Comparison of ENCODE assay signal across 8 cellular contexts in genomic region chr13:21458457-21458815, GRCh38. TPM values are rescaled to one million over a fixed set of nuclear protein-coding genes. Genes with fewer than 3 reads are reported as not detected.
DNase-seq lines count a peak whose midpoint lies in the region; ATAC-seq, FAIRE-seq and TF ChIP-seq lines count a peak whose summit lies in the region.

No MANE protein-coding gene starts in this region.

- no peaks in the 10 kb centered on the region for H3K9me3 ChIP-seq in CD8-positive, alpha-beta T cell (ENCODE audit: low read length)
- H3K9me3 ChIP-seq in SK-N-SH = no peaks in the 10 kb centered on the region
- no peaks in the 10 kb centered on the region for H3K9me3 ChIP-seq in astrocyte (ENCODE audit: insufficient read depth, low read depth, low read length)

- H3K27ac Mint-ChIP-seq in CD8-positive, alpha-beta T cell = peak overlapping the region; percentile 89
- peak overlapping the region; percentile 88 for H3K27ac Mint-ChIP-seq in astrocyte (ENCODE audit: unreplicated experiment)

- H3K79me2 ChIP-seq in SK-N-SH (ENCODE audit: insufficient read depth) (peaks cover 53% of the 10 kb centered on the region), astrocyte (ENCODE audit: insufficient read depth, low read length) (peaks cover 54% of the 10 kb centered on the region)

- H3K36me3 Mint-ChIP-seq in CD8-positive, alpha-beta T cell = peaks cover 10% of the 10 kb centered on the region
- H3K36me3 Mint-ChIP-seq in astrocyte (ENCODE audit: low read depth, unreplicated experiment) = no peaks in the 10 kb centered on the region

- TF ChIP-seq RAD21 in SK-N-SH (IDR thresholded peaks at IDR 0.05; ENCODE audit: low read length) = no peak

- TF ChIP-seq CTCF in CD8-positive, alpha-beta T cell (IDR thresholded peaks at IDR 0.05) = no peak
- TF ChIP-seq CTCF in SK-N-SH (IDR thresholded peaks at IDR 0.05) (no peak), astrocyte (IDR thresholded peaks at IDR 0.05; ENCODE audit: insufficient read depth, low read depth, low read length) (no peak)

- H3K9me3 Mint-ChIP-seq in CD8-positive, alpha-beta T cell = peaks cover under 1% of the 10 kb centered on the region
- no peaks in the 10 kb centered on the region for H3K9me3 Mint-ChIP-seq in astrocyte (ENCODE audit: unreplicated experiment)

- H3K27me3 ChIP-seq in CD8-positive, alpha-beta T cell (ENCODE audit: insufficient read depth, low read length) = no peaks in the 10 kb centered on the region
- H3K27me3 ChIP-seq in SK-N-SH (ENCODE audit: insufficient read depth) (no peaks in the 10 kb centered on the region), astrocyte (ENCODE audit: insufficient read depth, low read length) (no peaks in the 10 kb centered on the region)

- peaks cover 45% of the 10 kb centered on the region for H3K4me1 Mint-ChIP-seq in CD8-positive, alpha-beta T cell (ENCODE audit: low read depth)
- H3K4me1 Mint-ChIP-seq in astrocyte (ENCODE audit: low read depth, unreplicated experiment) = peaks cover 10% of the 10 kb centered on the region

- peaks cover 7% of the 10 kb centered on the region for H3F3A ChIP-seq in SK-N-SH (replicated peaks; ENCODE audit: insufficient read depth)

- H3K4me3 ChIP-seq in CD8-positive, alpha-beta T cell (ENCODE audit: low read depth, low read length) = peak overlapping the region; percentile 78
- H3K4me3 ChIP-seq in SK-N-SH (ENCODE audit: low read depth in 2 of 2, low read length in 1 of 2) (peak overlapping the region; percentile 95 to 97), astrocyte (ENCODE audit: insufficient read depth, low read depth, low read length) (peak overlapping the region; percentile 86)

- intact Hi-C loops in CD8-positive, alpha-beta T cell (cut with DNase I, micrococcal nuclease) = loop anchor here (1.0 to 10.0 kb wide), 10 partner anchors 18 to 1919 kb away; partner anchors contain the start of genes IL17D (in 2 of the 2), FGF9 (in 1 of the 2), MICU2 (in 1 of the 2) and MRPL57 (in 1 of the 2)

- POLR2A ChIA-PET in CD8-positive, alpha-beta T cell (lab: Charles Lee) = interaction anchor here (0.7 to 1.7 kb wide), 5 partner anchors 62 to 316 kb away, joined by 3 to 6 read pairs (median 5); partner anchors contain the start of genes MRPL57 and SKA3
- POLR2A ChIA-PET in SK-N-SH (lab: Yijun Ruan, JAX) = interaction anchor here (0.7 kb wide), 1 partner anchor 13 kb away, joined by 3 read pairs; no protein-coding TSS in a partner anchor

- no peaks in the 10 kb centered on the region for H3K36me3 ChIP-seq in CD8-positive, alpha-beta T cell (ENCODE audit: insufficient read depth, low read length)
- H3K36me3 ChIP-seq in SK-N-SH (replicated peaks in 1 of 2; ENCODE audit: control insufficient read depth in 1 of 2, insufficient read depth in 2 of 2, low read length in 1 of 2) (peaks cover 0 to 4% of the 10 kb centered on the region in 2 experiments), astrocyte (ENCODE audit: insufficient read depth, low read length) (no peaks in the 10 kb centered on the region)

- peak overlapping the region; percentile 94 for H3K4me3 Mint-ChIP-seq in CD8-positive, alpha-beta T cell
- H3K4me3 Mint-ChIP-seq in astrocyte (ENCODE audit: unreplicated experiment) = peak overlapping the region; percentile 97

- peak in 6 of 7 experiments; percentile 19 to 63 (median 48) for DNase-seq in CD8-positive, alpha-beta T cell
- DNase-seq in HK-2 (ENCODE audit: unreplicated experiment) = peak; percentile 21
- peak; percentile 65 for DNase-seq in SK-N-SH
- no peak for DNase-seq in astrocyte (ENCODE audit: low read depth)
- DNase-seq in iPS-NIHi11 (ENCODE audit: low spot score) = peak; percentile 66
- peak; percentile 21 to 40 for DNase-seq in stimulated activated CD4-positive, alpha-beta T cell treated with anti-CD3 and anti-CD28 coated beads, Interleukin-1b, Interleukin-23, amount 100 ng/mL, for 4 hours (ENCODE audit: low read depth in 2 of 2)
- DNase-seq in occipital lobe (lab: John Stamatoyannopoulos, UW) = no peak

- peak overlapping the region; percentile 89 for H3K27ac ChIP-seq in CD8-positive, alpha-beta T cell (ENCODE audit: low read depth, low read length)
- H3K27ac ChIP-seq in SK-N-SH (ENCODE audit: low read depth in 2 of 2, low read length in 1 of 2) = peak overlapping the region; percentile 72 to 89
- peak overlapping the region; percentile 91 for H3K27ac ChIP-seq in astrocyte (ENCODE audit: low read depth, low read length)

- H2AFZ ChIP-seq in SK-N-SH (ENCODE audit: low read depth) = peak overlapping the region; percentile 93
- peak overlapping the region; percentile 97 for H2AFZ ChIP-seq in astrocyte (ENCODE audit: low read depth, low read length)

- H4K20me1 ChIP-seq in SK-N-SH (ENCODE audit: insufficient read depth) = peaks cover 7% of the 10 kb centered on the region; the same call in 1 of the 2 replicates
- H4K20me1 ChIP-seq in astrocyte (ENCODE audit: insufficient read depth, low read length) = peaks cover 33% of the 10 kb centered on the region

- H3K9me2 ChIP-seq in SK-N-SH = no peaks in the 10 kb centered on the region

- peaks cover 15% of the 10 kb centered on the region for H3K4me1 ChIP-seq in CD8-positive, alpha-beta T cell (ENCODE audit: insufficient read depth, low read length)
- H3K4me1 ChIP-seq in SK-N-SH (ENCODE audit: control insufficient read depth in 1 of 2, insufficient read depth in 2 of 2, low read depth in 1 of 2, low read length in 1 of 2) (peaks cover 2 to 7% of the 10 kb centered on the region in 2 experiments; a peak in 3 of 4 replicates), astrocyte (ENCODE audit: insufficient read depth, low read length) (no peaks in the 10 kb centered on the region)

- under 1% methylated on average over 16 of the region's 16 CpGs for WGBS in SK-N-SH (ENCODE audit: low lambda C conversion rate)

- peak overlapping the region; percentile 75 for H3K4me2 ChIP-seq in SK-N-SH
- peak overlapping the region; percentile 94 for H3K4me2 ChIP-seq in astrocyte (ENCODE audit: low read length)

- TF ChIP-seq EP300 in SK-N-SH (IDR thresholded peaks at IDR 0.05; ENCODE audit: borderline replicate concordance in 1 of 2, low read depth in 1 of 2, low read length in 1 of 2) = no peak

- no peak for FAIRE-seq in astrocyte (lab: Jason Lieb, UNC)

- ATAC-seq in CD8-positive, alpha-beta T cell = peak; percentile 4
- peak; percentile 47 for ATAC-seq in GM19395 (IDR thresholded peaks at IDR 0.05; ENCODE audit: unreplicated experiment)

- CTCF ChIA-PET in CD8-positive, alpha-beta T cell (lab: Charles Lee) = interaction anchor here (1.3 to 2.5 kb wide), 2 partner anchors 29 to 161 kb away, joined by 4 to 11 read pairs; no protein-coding TSS in a partner anchor
- CTCF ChIA-PET in SK-N-SH (lab: Yijun Ruan, JAX) = interaction anchor here (0.7 to 3.8 kb wide), 4 partner anchors 9 to 166 kb away, joined by 3 to 15 read pairs (median 5); no protein-coding TSS in a partner anchor

- H3K27me3 Mint-ChIP-seq in CD8-positive, alpha-beta T cell (ENCODE audit: low read depth) = no peaks in the 10 kb centered on the region
- peaks cover 3% of the 10 kb centered on the region for H3K27me3 Mint-ChIP-seq in astrocyte (ENCODE audit: low read depth, unreplicated experiment)

- H3K9ac ChIP-seq in SK-N-SH (peak overlapping the region; percentile 88), astrocyte (ENCODE audit: low read length) (peak overlapping the region; percentile 98)

TF ChIP-seq in SK-N-SH, 30 proteins besides CTCF, POLR2A, EP300 and RAD21:
- TF ChIP-seq MXI1 (IDR thresholded peaks at IDR 0.05; ENCODE audit: low read depth, low read length) = 0 out of 2 replicates have a peak, but pooled peaks have one; percentile 10
- no peak for TF ChIP-seq NFIC (IDR thresholded peaks at IDR 0.05; ENCODE audit: borderline replicate concordance)
- no peak for TF ChIP-seq MAX (IDR thresholded peaks at IDR 0.05; ENCODE audit: low read depth)
- TF ChIP-seq CHD2 (IDR thresholded peaks at IDR 0.05; ENCODE audit: low read length, partially characterized antibody) = peak; percentile 15
- TF ChIP-seq GABPA (IDR thresholded peaks at IDR 0.05; ENCODE audit: low read depth) = no peak

RNA-seq across cellular contexts. Expression of gene ZDHHC20, which starts 0.7 kb away (rescaled TPM):
- total RNA-seq in CD8-positive, alpha-beta T cell = 10 to 100 TPM; 81.0 to 81.1 TPM
- 8.7 and 10.6 TPM in 2 replicates for polyA plus RNA-seq in SK-N-SH (2012; rRNA removed)
- 14.2 and 18.5 TPM in 2 replicates for polyA plus RNA-seq in SK-N-SH (2012; cell fraction: cytosol; rRNA removed)
- 3.9 and 5.9 TPM in 2 replicates for polyA plus RNA-seq in SK-N-SH (2012; cell fraction: nucleus; rRNA removed)
- 64.3 and 76.1 TPM in 2 replicates for total RNA-seq in astrocyte
- 159 TPM for total RNA-seq in occipital lobe

Comparison
In these comparisons a context has a peak if more than half of its experiments do, and no peak if none do; other contexts are left out.
1. DNase-seq: peak in CD8-positive, alpha-beta T cell (6 of 7), HK-2 (single experiment), SK-N-SH (single experiment), iPS-NIHi11 (single experiment) and stimulated activated CD4-positive, alpha-beta T cell treated with anti-CD3 and anti-CD28 coated beads, Interleukin-1b, Interleukin-23, amount 100 ng/mL, for 4 hours (2 of 2); none in astrocyte (single experiment) and occipital lobe (single experiment).
2. Peak in every context shown above with its lines, with median percentiles within 50 percentile points of each other: H3K27ac ChIP-seq and H3K4me3 ChIP-seq.